ENCODE assay signal across 24 cellular contexts in the genomic region with DNA sequence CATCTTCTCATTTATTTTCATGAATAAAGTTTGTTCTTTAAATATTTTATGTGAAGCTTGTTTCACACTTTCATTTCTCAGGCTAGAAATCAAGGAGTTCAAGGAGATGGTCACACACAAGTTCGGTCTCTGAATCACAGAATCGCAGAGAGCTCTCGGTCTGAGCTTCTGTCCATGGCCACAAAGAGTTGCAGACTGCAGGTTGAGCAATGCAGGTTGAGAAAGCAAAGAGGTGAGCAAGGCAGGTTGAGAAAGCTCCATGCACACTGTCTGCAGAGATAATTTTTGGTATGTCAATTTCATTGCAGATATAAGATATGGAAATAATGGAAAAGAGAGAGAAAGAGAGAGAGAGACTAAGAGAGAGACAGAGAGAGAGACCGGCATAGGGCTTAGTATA. TPM values are rescaled to one million over a fixed set of nuclear protein-coding genes. Genes with fewer than 3 reads are reported as not detected.
"Had no signal": no experiment of that assay in that cellular context is flagged by ENCODE, and none has a peak within 500 bp of the region (broad histone marks: within the 10 kb centered on the region; RNA-seq: fewer than 3 reads in every experiment).

No MANE protein-coding gene starts in this region.

- H3K9ac ChIP-seq: SK-N-SH had no signal

- H3K4me2 ChIP-seq: SK-N-SH had no signal

- H3K27me3 ChIP-seq: MG63 had no signal

- H3K9me2 ChIP-seq: SK-N-SH had no signal

- FAIRE-seq: RCC 7860 had no signal

- DNase-seq: KBM-7, MG63, NCI-H1092, NCI-H1105 treated with DMSO at 0.1 percent for 48 hours, NCI-H1417 treated with DMSO at 0.1 percent for 48 hours, NCI-H146, NCI-H1694 treated with DMSO at 0.1 percent for 48 hours, NCI-H1930, NCI-H2081, NCI-H2107, NCI-H2227 treated with DMSO at 0.1 percent for 48 hours, NCI-H524, NCI-H526 treated with DMSO at 0.1 percent for 48 hours, NCI-H748 treated with DMSO at 0.1 percent for 48 hours, RPMI8226, SHP77, SK-N-SH, SW 1271 had no signal

- H3K4me3 ChIP-seq: MG63 had no signal

- H3K36me3 ChIP-seq: MG63 had no signal

- H3K9me3 ChIP-seq: MG63, SK-N-SH had no signal

RNA-seq across cellular contexts. Expression of gene OR10G7, which starts 41.2 kb away (rescaled TPM):
- total RNA-seq: HT1080, LHCN-M2, NCI-H460, SK-MEL-5 had no signal
- polyA plus RNA-seq: IgD-negative memory B cell, SK-N-SH had no signal

RNA-seq across cellular contexts. Expression of gene OR10G8, which starts 55.8 kb away (rescaled TPM):
- total RNA-seq: HT1080, LHCN-M2, NCI-H460, SK-MEL-5 had no signal
- polyA plus RNA-seq: IgD-negative memory B cell, SK-N-SH had no signal

RNA-seq across cellular contexts. Expression of gene OR10G9, which starts 59.6 kb away (rescaled TPM):
- total RNA-seq: HT1080, LHCN-M2, NCI-H460, SK-MEL-5 had no signal
- polyA plus RNA-seq: IgD-negative memory B cell, SK-N-SH had no signal
